1 cellular context compared by ENCODE assay signal in genomic region chr20:33810885-33811762, GRCh38.
TF ChIP-seq lines count a peak whose summit lies in the region.

TSS of gene CHMP4B (plus strand) at chr20:33811348. CDS start at chr20:33811469, 121 bp downstream.

TF ChIP-seq in WTC11, 78 proteins besides CTCF, POLR2A, EP300 and RAD21 (continued from another document):
- TF ChIP-seq PRDM15 (CRISPR knock-in tag; IDR thresholded peaks at IDR 0.05): no peak
- peak; percentile 45 for TF ChIP-seq USF2 (CRISPR knock-in tag; IDR thresholded peaks at IDR 0.05)
- TF ChIP-seq CBFB (CRISPR knock-in tag; IDR thresholded peaks at IDR 0.05; ENCODE audit: low read depth): peak; percentile 75; the same call in 1 of the 2 replicates
- 0 out of 2 replicates have a peak, but pooled peaks have one; percentile 14 for TF ChIP-seq KAT7 (CRISPR knock-in tag; IDR thresholded peaks at IDR 0.05; ENCODE audit: borderline replicate concordance)
- peak; percentile 55; the same call in 1 of the 2 replicates for TF ChIP-seq FOXP4 (CRISPR knock-in tag; IDR thresholded peaks at IDR 0.05)
